8 cellular contexts compared by ENCODE assay signal in genomic region chr6:109373762-109374161, GRCh38. TPM values are rescaled to one million over a fixed set of nuclear protein-coding genes. Genes with fewer than 3 reads are reported as not detected.
DNase-seq lines count a peak whose midpoint lies in the region; ATAC-seq, FAIRE-seq and TF ChIP-seq lines count a peak whose summit lies in the region.

No MANE protein-coding gene starts in this region.

- no peak for FAIRE-seq in H54 (lab: Jason Lieb, UNC)

- H3K9me3 Mint-ChIP-seq in central memory CD8-positive, alpha-beta T cell: no peaks in the 10 kb centered on the region

- no peaks in the 10 kb centered on the region for H3K27me3 Mint-ChIP-seq in central memory CD8-positive, alpha-beta T cell

- peaks cover 53% of the 10 kb centered on the region for H3K4me1 Mint-ChIP-seq in central memory CD8-positive, alpha-beta T cell

- H3K9me2 ChIP-seq in PC-9 (ENCODE audit: insufficient read depth): no peaks in the 10 kb centered on the region

- POLR2A ChIA-PET in PC-9 (lab: Charles Lee; ENCODE audit: unreplicated experiment): no interaction called here

- intact Hi-C loops in PC-9 (cut with micrococcal nuclease; ENCODE audit: unreplicated experiment): no loop called here

- no peak overlapping the region for H3K27ac ChIP-seq in PC-9

- no peaks in the 10 kb centered on the region for H3K9me3 ChIP-seq in PC-9 (ENCODE audit: insufficient read depth, low read depth)

- H4K20me1 ChIP-seq in PC-9 (ENCODE audit: insufficient read depth): peaks cover 58% of the 10 kb centered on the region

- no peaks in the 10 kb centered on the region for H3K27me3 ChIP-seq in PC-9 (ENCODE audit: insufficient read depth, low read depth)

- no peak for TF ChIP-seq CTCF in PC-9 (conservative IDR thresholded peaks at IDR 0.05)

- peaks cover 16% of the 10 kb centered on the region for H3F3A ChIP-seq in PC-9 (ENCODE audit: insufficient read depth, low read depth)

- peak overlapping the region; percentile 39 for H3K27ac Mint-ChIP-seq in central memory CD8-positive, alpha-beta T cell (ENCODE audit: low read depth)

- ATAC-seq in GM19372 (IDR thresholded peaks at IDR 0.05; ENCODE audit: low read depth, unreplicated experiment) (peak; percentile 91), HG03342 (IDR thresholded peaks at IDR 0.05; ENCODE audit: unreplicated experiment) (peak; percentile 96)
- peak; percentile 70 for ATAC-seq in central memory CD8-positive, alpha-beta T cell (replicated peaks; ENCODE audit: extremely low read depth, poor library complexity, severe bottlenecking)

- no TSS peak for BruUV-seq in PC-9 (replicated peaks; lab: Mats Ljungman, UMichigan)

- peaks cover 13% of the 10 kb centered on the region; the same call in 1 of the 2 replicates for H3K4me1 ChIP-seq in PC-9 (replicated peaks; ENCODE audit: insufficient read depth)

- no peak for TF ChIP-seq POLR2A in H54 (IDR thresholded peaks at IDR 0.05; ENCODE audit: low read depth, low read length)

- no peak overlapping the region for H3K4me2 ChIP-seq in PC-9

- H3K4me3 Mint-ChIP-seq in central memory CD8-positive, alpha-beta T cell: peak overlapping the region; percentile 24

- no peak overlapping the region for H2AFZ ChIP-seq in PC-9

- H3K79me2 ChIP-seq in PC-9 (ENCODE audit: low read depth): peaks cover 45% of the 10 kb centered on the region

- peaks cover 87% of the 10 kb centered on the region for H3K36me3 Mint-ChIP-seq in central memory CD8-positive, alpha-beta T cell (ENCODE audit: insufficient read depth)

- DNase-seq in CD1c-positive myeloid dendritic cell (ENCODE audit: extremely low spot score) (peak; percentile 94), foreskin melanocyte (no peak), superior temporal gyrus (ENCODE audit: extremely low spot score) (no peak), H54 (ENCODE audit: insufficient read length, low spot score) (no peak), PC-9 (no peak)
- no peak for DNase-seq in central memory CD8-positive, alpha-beta T cell (ENCODE audit: low spot score in 2 of 2)

- H3K36me3 ChIP-seq in PC-9 (ENCODE audit: low read depth): peaks cover 95% of the 10 kb centered on the region

- CTCF ChIA-PET in PC-9 (lab: Charles Lee): no interaction called here

- no peak overlapping the region for H3K4me3 ChIP-seq in PC-9

RNA-seq across cellular contexts. Expression of gene CD164, which starts 8.5 kb away (rescaled TPM):
- total RNA-seq in PC-9 (2021): 170 and 210 TPM in 2 replicates
